Comparison of ENCODE assay signal across 11 cellular contexts in the genomic region with DNA sequence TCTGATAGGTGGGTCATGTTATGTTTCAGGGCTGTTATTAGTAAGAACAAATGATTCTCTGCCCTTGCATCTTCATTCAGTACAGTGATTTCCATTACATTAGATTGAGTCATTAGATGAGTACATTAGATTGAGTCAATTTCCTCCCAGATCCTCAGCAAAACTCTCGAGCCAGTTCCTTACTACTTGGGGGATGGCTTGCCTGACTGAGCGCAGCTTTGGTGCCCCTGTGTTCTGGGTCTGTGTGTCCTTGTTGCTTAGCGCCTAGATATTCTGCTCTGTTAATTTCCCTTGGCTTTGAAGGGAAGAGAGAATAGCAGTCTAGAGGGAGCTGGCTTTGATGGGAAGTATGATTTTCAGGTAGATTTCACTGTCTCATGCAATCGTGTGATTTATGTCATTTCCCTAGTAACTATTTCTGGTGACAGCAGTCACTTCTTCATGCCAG. TPM values are rescaled to one million over a fixed set of nuclear protein-coding genes. Genes with fewer than 3 reads are reported as not detected.
A peak's percentile ranks its signal among the peaks of the same experiment; 100 is the strongest.
DNase-seq lines count a peak whose midpoint lies in the region; ATAC-seq and TF ChIP-seq lines count a peak whose summit lies in the region.
"Had no signal": no experiment of that assay in that cellular context is flagged by ENCODE, and none has a peak within 500 bp of the region (broad histone marks: within the 10 kb centered on the region; RNA-seq: fewer than 3 reads in every experiment).

No MANE protein-coding gene starts in this region.

- H3K79me2 ChIP-seq in mammary epithelial cell (ENCODE audit: insufficient read depth, low read length) = no peaks in the 10 kb centered on the region

- H3K27me3 Mint-ChIP-seq in activated CD8-positive, alpha-beta memory T cell treated with anti-CD3 and anti-CD28 coated beads, Interleukin-2, amount 10 ng/mL, durations not matched to agents 7 days and 5 days = peaks cover 3% of the 10 kb centered on the region

- CTCF ChIA-PET in activated CD8-positive, alpha-beta memory T cell treated with anti-CD3 and anti-CD28 coated beads, Interleukin-2, amount 10 ng/mL, durations not matched to agents 7 days and 5 days (lab: Charles Lee) = interaction anchor here (1.9 kb wide), 1 partner anchor 10 kb away, joined by 8 read pairs; no protein-coding TSS in a partner anchor
- CTCF ChIA-PET in mammary epithelial cell (lab: Charles Lee; ENCODE audit: low non-redundant PET) = no interaction called here

- DNase-seq in activated CD8-positive, alpha-beta memory T cell treated with anti-CD3 and anti-CD28 coated beads, Interleukin-2, amount 10 ng/mL, durations not matched to agents 7 days and 5 days = no peak
- no peak for DNase-seq in activated CD8-positive, alpha-beta memory T cell treated with anti-CD3 and anti-CD28 coated beads for 24 hours
- peak; percentile 55 for DNase-seq in mammary epithelial cell
- DNase-seq in stimulated activated effector memory CD8-positive, alpha-beta T cell treated with anti-CD3 and anti-CD28 coated beads, Interleukin-12 subunit alpha, Interleukin-12 subunit beta, amount 100 ng/mL, for 72 hours (ENCODE audit: low spot score in 2 of 2) = peak in 1 of 2 donors; percentile 58
- no peak for DNase-seq in SIG-M5 treated with dmso at 0.1 percent for 504 hours (lab: John Stamatoyannopoulos, UW; ENCODE audit: unreplicated experiment)
- DNase-seq in stimulated activated CD8-positive, alpha-beta memory T cell treated with anti-CD3 and anti-CD28 coated beads, Interleukin-4, amount 100 ng/mL, for 48 hours = no peak

- H3K36me3 Mint-ChIP-seq in activated CD8-positive, alpha-beta memory T cell treated with anti-CD3 and anti-CD28 coated beads, Interleukin-2, amount 10 ng/mL, durations not matched to agents 7 days and 5 days = no peaks in the 10 kb centered on the region
- no peaks in the 10 kb centered on the region for H3K36me3 Mint-ChIP-seq in stimulated activated effector memory CD8-positive, alpha-beta T cell treated with anti-CD3 and anti-CD28 coated beads, Interleukin-12 subunit alpha, Interleukin-12 subunit beta, amount 100 ng/mL, for 72 hours

- H3K4me1 ChIP-seq in mammary epithelial cell (ENCODE audit: insufficient read depth, low read length) = peaks cover 22% of the 10 kb centered on the region

- BruUV-seq in mammary epithelial cell (replicated peaks; lab: Mats Ljungman, UMichigan) = TSS peak; percentile 56

- H3K27ac ChIP-seq in mammary epithelial cell (ENCODE audit: insufficient read depth, low read depth, low read length) = no peak overlapping the region
- H3K27ac ChIP-seq: KMS-11 had no signal

- H4K20me1 ChIP-seq in mammary epithelial cell (ENCODE audit: insufficient read depth, low read length) = no peaks in the 10 kb centered on the region

- ATAC-seq in activated CD8-positive, alpha-beta memory T cell treated with anti-CD3 and anti-CD28 coated beads, Interleukin-2, amount 10 ng/mL, durations not matched to agents 7 days and 5 days = peak; percentile 6
- peak; percentile 34 for ATAC-seq in HG03354 (IDR thresholded peaks at IDR 0.05; ENCODE audit: poor library complexity, severe bottlenecking, unreplicated experiment)
- peak; percentile 95 for ATAC-seq in stimulated activated effector memory CD8-positive, alpha-beta T cell treated with anti-CD3 and anti-CD28 coated beads, Interleukin-12 subunit alpha, Interleukin-12 subunit beta, amount 100 ng/mL, for 72 hours
- ATAC-seq in HG03108 (IDR thresholded peaks at IDR 0.05; ENCODE audit: unreplicated experiment) = no peak

- H3K4me1 Mint-ChIP-seq in activated CD8-positive, alpha-beta memory T cell treated with anti-CD3 and anti-CD28 coated beads, Interleukin-2, amount 10 ng/mL, durations not matched to agents 7 days and 5 days = peaks cover 6% of the 10 kb centered on the region
- H3K4me1 Mint-ChIP-seq in stimulated activated effector memory CD8-positive, alpha-beta T cell treated with anti-CD3 and anti-CD28 coated beads, Interleukin-12 subunit alpha, Interleukin-12 subunit beta, amount 100 ng/mL, for 72 hours = peaks cover 19% of the 10 kb centered on the region

- H2AFZ ChIP-seq in mammary epithelial cell (ENCODE audit: low read depth, low read length) = no peak overlapping the region

- no peaks in the 10 kb centered on the region for H3K9me3 Mint-ChIP-seq in activated CD8-positive, alpha-beta memory T cell treated with anti-CD3 and anti-CD28 coated beads, Interleukin-2, amount 10 ng/mL, durations not matched to agents 7 days and 5 days (ENCODE audit: low read depth)
- H3K9me3 Mint-ChIP-seq in stimulated activated effector memory CD8-positive, alpha-beta T cell treated with anti-CD3 and anti-CD28 coated beads, Interleukin-12 subunit alpha, Interleukin-12 subunit beta, amount 100 ng/mL, for 72 hours = no peaks in the 10 kb centered on the region

- H3K27me3 ChIP-seq in mammary epithelial cell (ENCODE audit: insufficient read depth, low read length) = no peaks in the 10 kb centered on the region

- intact Hi-C loops in mammary epithelial cell (cut with micrococcal nuclease) = no loop called here

- H3K9me3 ChIP-seq in mammary epithelial cell (replicated peaks; ENCODE audit: insufficient read depth, low read length) = no peaks in the 10 kb centered on the region

- WGBS in mammary epithelial cell (ENCODE audit: low coverage, missing lambda C conversion rate) = 59% methylated on average over 4 of the region's 4 CpGs

- H3K9ac ChIP-seq in mammary epithelial cell (ENCODE audit: insufficient read depth, low read length) = no peak overlapping the region
- H3K9ac ChIP-seq: KMS-11 had no signal

- H3K27ac Mint-ChIP-seq in activated CD8-positive, alpha-beta memory T cell treated with anti-CD3 and anti-CD28 coated beads, Interleukin-2, amount 10 ng/mL, durations not matched to agents 7 days and 5 days = no peak overlapping the region
- no peak overlapping the region for H3K27ac Mint-ChIP-seq in stimulated activated effector memory CD8-positive, alpha-beta T cell treated with anti-CD3 and anti-CD28 coated beads, Interleukin-12 subunit alpha, Interleukin-12 subunit beta, amount 100 ng/mL, for 72 hours

- in situ Hi-C loops in mammary epithelial cell (cut with MboI; ENCODE audit: low sequenced_read_pairs in 2 of 2) = no loop called here

- no peaks in the 10 kb centered on the region for H3K36me3 ChIP-seq in mammary epithelial cell (ENCODE audit: insufficient read depth, low read length)

- no peak for TF ChIP-seq CTCF in mammary epithelial cell (conservative IDR thresholded peaks at IDR 0.05 in 1 of 2, IDR thresholded peaks at IDR 0.05 in 1 of 2; ENCODE audit: extremely low read depth in 1 of 2, insufficient read depth in 1 of 2, low read depth in 1 of 2, low read length in 2 of 2)

- H3K4me3 Mint-ChIP-seq in activated CD8-positive, alpha-beta memory T cell treated with anti-CD3 and anti-CD28 coated beads, Interleukin-2, amount 10 ng/mL, durations not matched to agents 7 days and 5 days = no peak overlapping the region
- no peak overlapping the region for H3K4me3 Mint-ChIP-seq in stimulated activated effector memory CD8-positive, alpha-beta T cell treated with anti-CD3 and anti-CD28 coated beads, Interleukin-12 subunit alpha, Interleukin-12 subunit beta, amount 100 ng/mL, for 72 hours

- dilution Hi-C loops in mammary epithelial cell (cut with HindIII; ENCODE audit: low sequenced_read_pairs) = no loop called here

- H3K4me3 ChIP-seq in mammary epithelial cell (replicated peaks in 1 of 3; ENCODE audit: insufficient read depth in 1 of 3, low read depth in 2 of 3, low read length in 3 of 3) = no peak overlapping the region

- H3K4me2 ChIP-seq in mammary epithelial cell (ENCODE audit: insufficient read depth, low read depth, low read length) = peak overlapping the region; percentile 38
- H3K4me2 ChIP-seq: KMS-11 had no signal

RNA-seq across cellular contexts. Expression of a gene that starts 19.1 kb away (rescaled TPM):
- total RNA-seq in activated CD8-positive, alpha-beta memory T cell treated with anti-CD3 and anti-CD28 coated beads, Interleukin-2, amount 10 ng/mL, durations not matched to agents 7 days and 5 days = not detected
- 1 to 10 TPM in 1 of 2 donors, under 1 TPM in 1; 0.17 to 1.7 TPM for total RNA-seq in mammary epithelial cell
- 1.3 TPM for polyA plus RNA-seq in mammary epithelial cell
- polyA minus RNA-seq in mammary epithelial cell = 0.88 TPM
- total RNA-seq: glomerular endothelial cell had no signal
- polyA plus RNA-seq: BJ had no signal
